ENCODE assay signal across 1 cellular context in the genomic region with DNA sequence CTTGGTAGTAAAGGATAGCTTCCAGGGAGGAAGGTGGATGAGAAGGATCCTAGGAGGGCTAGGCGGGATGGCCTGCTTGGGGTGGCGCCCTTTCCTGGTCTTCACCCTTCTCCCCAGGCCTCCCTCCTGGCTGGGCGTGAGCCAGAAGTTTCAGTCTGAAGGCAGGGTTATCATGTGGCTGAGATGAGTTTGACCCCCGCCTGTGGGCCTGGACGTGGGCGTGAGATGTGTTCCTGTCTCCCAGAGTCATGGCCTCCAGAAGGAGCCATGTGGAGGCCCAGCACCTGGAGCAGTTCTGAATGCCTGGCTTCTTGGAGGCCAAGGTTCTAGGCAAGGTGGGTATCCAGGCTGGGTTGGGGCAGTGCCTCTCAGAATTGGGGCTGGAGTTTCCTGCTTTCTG. TPM values are rescaled to one million over a fixed set of nuclear protein-coding genes. Genes with fewer than 3 reads are reported as not detected.
"Had no signal": no experiment of that assay in that cellular context is flagged by ENCODE, and none has a peak within 500 bp of the region (broad histone marks: within the 10 kb centered on the region; RNA-seq: fewer than 3 reads in every experiment).

No MANE protein-coding gene starts in this region.

RNA-seq across cellular contexts. Expression of gene RIMBP3B, which starts 54.5 kb away (rescaled TPM):
- polyA plus RNA-seq: SK-N-SH had no signal
